In the genomic region with DNA sequence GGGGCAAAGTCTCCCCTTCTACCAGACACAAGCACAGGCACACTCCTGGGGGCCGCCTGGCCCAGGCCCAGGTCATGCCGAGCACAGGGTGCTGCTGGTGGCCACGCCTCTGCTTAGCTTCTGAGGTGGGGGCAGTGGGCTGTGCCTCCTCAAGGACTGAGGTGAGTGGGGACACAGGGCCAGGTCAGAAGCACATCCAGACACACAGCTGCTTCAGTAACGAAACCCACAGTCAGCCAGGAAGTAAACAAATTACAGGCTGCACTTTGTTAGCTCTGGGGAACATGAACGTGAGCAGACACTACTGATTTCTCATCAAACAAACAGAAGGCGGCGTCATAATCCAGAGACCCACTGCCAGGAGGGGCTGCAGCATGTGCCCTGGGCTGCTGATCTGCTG, we compare ENCODE assay signal across 12 cellular contexts.
DNase-seq lines count a peak whose midpoint lies in the region; ATAC-seq and TF ChIP-seq lines count a peak whose summit lies in the region.
"Had no signal": no experiment of that assay in that cellular context is flagged by ENCODE, and none has a peak within 500 bp of the region (broad histone marks: within the 10 kb centered on the region; RNA-seq: fewer than 3 reads in every experiment).

No MANE protein-coding gene starts in this region.

- H3K9me3 ChIP-seq in KOPT-K1 (ENCODE audit: insufficient read depth, low read length, poor library complexity, severe bottlenecking) (no peaks in the 10 kb centered on the region), PC-9 (ENCODE audit: insufficient read depth, low read depth) (no peaks in the 10 kb centered on the region)
- H3K9me3 ChIP-seq: right atrium auricular region, upper lobe of right lung had no signal

- no peaks in the 10 kb centered on the region for H3K79me2 ChIP-seq in PC-9 (ENCODE audit: low read depth)

- peak overlapping the region; percentile 60 for H3K27ac ChIP-seq in KOPT-K1 (ENCODE audit: low read depth, low read length, poor library complexity, severe bottlenecking)
- H3K27ac ChIP-seq in PC-9, result no peak overlapping the region
- H3K27ac ChIP-seq: right atrium auricular region, upper lobe of right lung had no signal

- intact Hi-C loops in PC-9 (cut with micrococcal nuclease; ENCODE audit: unreplicated experiment), result no loop called here

- no peaks in the 10 kb centered on the region for H3K9me2 ChIP-seq in PC-9 (ENCODE audit: insufficient read depth)

- H4K20me1 ChIP-seq in PC-9 (ENCODE audit: insufficient read depth), result no peaks in the 10 kb centered on the region

- H3K4me3 ChIP-seq in choroid plexus epithelial cell (ENCODE audit: low read depth, low read length) (no peak overlapping the region), PC-9 (no peak overlapping the region)
- H3K4me3 ChIP-seq: right atrium auricular region, upper lobe of right lung had no signal

- DNase-seq in GM10266 (ENCODE audit: extremely low spot score) (peak; percentile 58), choroid plexus epithelial cell (ENCODE audit: low read depth) (peak; percentile 40), NCI-H345 treated with DMSO at 0.1 percent for 48 hours (lab: John Stamatoyannopoulos, UW; ENCODE audit: unreplicated experiment) (no peak), PC-9 (no peak), SKM-1 (lab: John Stamatoyannopoulos, UW; ENCODE audit: unreplicated experiment) (no peak), SIG-M5 (lab: John Stamatoyannopoulos, UW) (no peak)
- DNase-seq: glutamatergic neuron, NCI-H2227 treated with DMSO at 0.1 percent for 48 hours, upper lobe of right lung had no signal

- no peak for TF ChIP-seq CTCF in GM10266 (IDR thresholded peaks at IDR 0.05; ENCODE audit: control insufficient read depth, insufficient read depth, low read depth, missing control alignments)
- no peak for TF ChIP-seq CTCF in choroid plexus epithelial cell (conservative IDR thresholded peaks at IDR 0.05; ENCODE audit: low read depth, low read length)
- no peak for TF ChIP-seq CTCF in PC-9 (conservative IDR thresholded peaks at IDR 0.05)

- CTCF ChIA-PET in PC-9 (lab: Charles Lee), result no interaction called here

- no peak overlapping the region for H2AFZ ChIP-seq in PC-9

- H3F3A ChIP-seq in PC-9 (ENCODE audit: insufficient read depth, low read depth), result peaks cover 21% of the 10 kb centered on the region; the same call in 1 of the 2 replicates

- no peak overlapping the region for H3K4me2 ChIP-seq in PC-9

- ATAC-seq in GM21390 (IDR thresholded peaks at IDR 0.05; ENCODE audit: unreplicated experiment), result peak; percentile 47
- ATAC-seq: upper lobe of right lung had no signal

- H3K4me1 ChIP-seq in PC-9 (replicated peaks; ENCODE audit: insufficient read depth), result peaks cover 39% of the 10 kb centered on the region

- H3K36me3 ChIP-seq in KOPT-K1 (ENCODE audit: insufficient read depth, low read length), result no peaks in the 10 kb centered on the region
- no peaks in the 10 kb centered on the region for H3K36me3 ChIP-seq in PC-9 (ENCODE audit: low read depth)
- H3K36me3 ChIP-seq: right atrium auricular region, upper lobe of right lung had no signal

- BruUV-seq in PC-9 (replicated peaks; lab: Mats Ljungman, UMichigan), result no TSS peak

- POLR2A ChIA-PET in PC-9 (lab: Charles Lee; ENCODE audit: unreplicated experiment), result no interaction called here

- no peaks in the 10 kb centered on the region for H3K27me3 ChIP-seq in PC-9 (ENCODE audit: insufficient read depth, low read depth)
- H3K27me3 ChIP-seq: right atrium auricular region, upper lobe of right lung had no signal

Comparison
In these comparisons a context has a peak if more than half of its experiments do, and no peak if none do; other contexts are left out.
1. DNase-seq: peak in GM10266 (single experiment) and choroid plexus epithelial cell (single experiment); none in NCI-H345 treated with DMSO at 0.1 percent for 48 hours (single experiment), PC-9 (0 of 2), SKM-1 (single experiment) and SIG-M5 (single experiment).